In the genomic region with DNA sequence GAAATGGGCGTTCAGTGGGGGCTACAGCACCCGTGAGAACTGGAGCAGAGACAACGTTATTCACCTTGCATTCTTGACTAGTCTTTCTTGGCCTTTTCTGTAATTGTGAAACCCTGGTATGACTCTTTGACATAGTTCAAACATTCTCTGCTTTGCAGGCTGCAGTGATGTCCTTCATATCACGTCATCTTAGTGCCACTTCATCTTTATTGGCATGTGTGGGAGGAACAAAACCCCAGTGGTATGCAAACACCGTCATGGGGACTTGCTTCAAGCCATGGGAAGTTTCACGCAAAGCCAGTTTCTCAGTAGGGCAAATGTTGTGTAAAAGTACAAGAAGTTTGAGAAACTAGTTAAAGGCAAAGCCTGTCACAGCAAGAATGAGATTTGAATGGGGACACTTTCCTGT, we compare ENCODE assay signal across 8 cellular contexts. TPM values are rescaled to one million over a fixed set of nuclear protein-coding genes. Genes with fewer than 3 reads are reported as not detected.
DNase-seq lines count a peak whose midpoint lies in the region; ATAC-seq and TF ChIP-seq lines count a peak whose summit lies in the region.

No MANE protein-coding gene starts in this region.

- H3K9me2 ChIP-seq in GM23248 (ENCODE audit: insufficient read depth): no peaks in the 10 kb centered on the region

- DNase-seq in GM23248: peak; percentile 52
- DNase-seq in NB4 (ENCODE audit: low read depth): peak; percentile 21
- DNase-seq in iris pigment epithelial cell (ENCODE audit: low read depth): peak; percentile 72
- DNase-seq in right cardiac atrium: no peak
- DNase-seq in testis: no peak
- DNase-seq in foreskin melanocyte: no peak
- DNase-seq in hepatic stellate cell (ENCODE audit: low spot score): no peak

- H3K4me2 ChIP-seq in GM23248 (ENCODE audit: unreplicated experiment): no peak overlapping the region

- no peak overlapping the region for H2AFZ ChIP-seq in GM23248

- no peak overlapping the region for H3K9ac ChIP-seq in GM23248

- H4K20me1 ChIP-seq in GM23248 (ENCODE audit: insufficient read depth): no peaks in the 10 kb centered on the region

- H3K27ac ChIP-seq in GM23248: no peak overlapping the region
- H3K27ac ChIP-seq in right cardiac atrium (ENCODE audit: low read length): no peak overlapping the region
- H3K27ac ChIP-seq in testis: no peak overlapping the region

- WGBS in GM23248 (ENCODE audit: low coverage in 1 of 2, low lambda C conversion rate in 2 of 2, missing lambda C conversion rate in 2 of 2), 2 experiments: 61 to 64% methylated on average over 6 of the region's 6 CpGs
- 76% methylated on average over 6 of the region's 6 CpGs for WGBS in right cardiac atrium
- WGBS in testis, 2 donors: 70 to 72% methylated on average over 6 of the region's 6 CpGs

- intact Hi-C loops in right cardiac atrium (cut with DNase I) (no loop called here), testis (cut with DNase I; ENCODE audit: low total_unique reads) (no loop called here)

- H3K36me3 ChIP-seq in GM23248 (ENCODE audit: low read depth) (no peaks in the 10 kb centered on the region), testis (ENCODE audit: low read depth, missing control alignments) (no peaks in the 10 kb centered on the region)

- TF ChIP-seq CTCF in NB4 (IDR thresholded peaks at IDR 0.05; ENCODE audit: low read depth, low read length) (no peak), testis (IDR thresholded peaks at IDR 0.05) (no peak)

- H3K4me1 ChIP-seq in GM23248 (ENCODE audit: insufficient read depth): no peaks in the 10 kb centered on the region
- no peaks in the 10 kb centered on the region for H3K4me1 ChIP-seq in right cardiac atrium (ENCODE audit: control insufficient read depth, insufficient read depth, low read length)
- H3K4me1 ChIP-seq in testis: peaks cover 5% of the 10 kb centered on the region

- H3F3A ChIP-seq in GM23248 (ENCODE audit: insufficient read depth): no peaks in the 10 kb centered on the region

- H3K27me3 ChIP-seq in GM23248 (replicated peaks; ENCODE audit: insufficient read depth) (no peaks in the 10 kb centered on the region), right cardiac atrium (ENCODE audit: control insufficient read depth, insufficient read depth) (no peaks in the 10 kb centered on the region), testis (no peaks in the 10 kb centered on the region)

- no peaks in the 10 kb centered on the region for H3K79me2 ChIP-seq in GM23248 (ENCODE audit: insufficient read depth)

- ATAC-seq in GM18508 (IDR thresholded peaks at IDR 0.05; ENCODE audit: insufficient read depth, unreplicated experiment) (peak; percentile 88), right cardiac atrium (no peak)

- H3K9me3 ChIP-seq in GM23248 (ENCODE audit: low read depth): no peaks in the 10 kb centered on the region
- no peaks in the 10 kb centered on the region for H3K9me3 ChIP-seq in right cardiac atrium (ENCODE audit: control insufficient read depth, low read length)
- no peaks in the 10 kb centered on the region for H3K9me3 ChIP-seq in testis

- H3K4me3 ChIP-seq in GM23248: no peak overlapping the region
- no peak overlapping the region for H3K4me3 ChIP-seq in NB4 (ENCODE audit: low read depth, low read length)
- no peak overlapping the region for H3K4me3 ChIP-seq in right cardiac atrium (ENCODE audit: low read length)
- no peak overlapping the region for H3K4me3 ChIP-seq in testis

- TF ChIP-seq POLR2A in NB4 (IDR thresholded peaks at IDR 0.05; ENCODE audit: extremely low read depth, insufficient read length) (no peak), testis (IDR thresholded peaks at IDR 0.05) (no peak)

- in situ Hi-C loops in GM23248 (cut with MboI): no loop called here

RNA-seq across cellular contexts. Expression of a gene that starts 20.2 kb away (rescaled TPM):
- 2.8 and 3.0 TPM in 2 replicates for total RNA-seq in GM23248 (2014; rRNA removed; shearing (Covaris generic))
- 0.74 and 1.1 TPM in 2 replicates for polyA plus RNA-seq in GM23248 (2016; fragmentation: Nextera tagmentation; extraction: Ambion mirVana)
- total RNA-seq in right cardiac atrium: 10 to 100 TPM; 11.1 to 17.2 (median 14.3) TPM
- polyA plus RNA-seq in right cardiac atrium: 4.2 TPM
- total RNA-seq in testis: 10 to 100 TPM; 42.1 to 48.6 TPM
- 22.5 TPM for polyA plus RNA-seq in testis (ENCODE audit: insufficient read depth, low read depth, low replicate concordance)

RNA-seq across cellular contexts. Expression of a gene that starts 28.8 kb away (rescaled TPM):
- total RNA-seq in GM23248 (2014; rRNA removed; shearing (Covaris generic)): 38.4 and 41.4 TPM in 2 replicates
- polyA plus RNA-seq in GM23248 (2016; fragmentation: Nextera tagmentation; extraction: Ambion mirVana) (23.4 and 25.4 TPM in 2 replicates), right cardiac atrium (16.7 TPM), testis (ENCODE audit: insufficient read depth, low read depth, low replicate concordance) (49.6 TPM)
- total RNA-seq in right cardiac atrium (10 to 100 TPM; 22.4 to 24.9 (median 23.4) TPM), testis (10 to 100 TPM; 42.8 to 43.6 TPM)

Comparison
In these comparisons a context has a peak if more than half of its experiments do, and no peak if none do; other contexts are left out.
1. DNase-seq: peak in GM23248 (single experiment), NB4 (single experiment) and iris pigment epithelial cell (single experiment); none in right cardiac atrium (0 of 3), testis (single experiment), foreskin melanocyte (single experiment) and hepatic stellate cell (single experiment).